Comparison of ENCODE assay signal across 9 cellular contexts in genomic region chr11:72719144-72719543, GRCh38. TPM values are rescaled to one million over a fixed set of nuclear protein-coding genes. Genes with fewer than 3 reads are reported as not detected.
DNase-seq lines count a peak whose midpoint lies in the region; ATAC-seq, FAIRE-seq and TF ChIP-seq lines count a peak whose summit lies in the region.
"Had no signal": no experiment of that assay in that cellular context is flagged by ENCODE, and none has a peak within 500 bp of the region (broad histone marks: within the 10 kb centered on the region; RNA-seq: fewer than 3 reads in every experiment).

No MANE protein-coding gene starts in this region.

- ATAC-seq in GM18502 (IDR thresholded peaks at IDR 0.05; ENCODE audit: poor library complexity, unreplicated experiment) (no peak), GM21619 (IDR thresholded peaks at IDR 0.05; ENCODE audit: unreplicated experiment) (no peak)

- H3K27ac Mint-ChIP-seq in nephron progenitor cell: peak overlapping the region; percentile 49

- no peak overlapping the region for H3K4me3 ChIP-seq in fibroblast of mammary gland (ENCODE audit: control insufficient read depth, low read depth, low read length)

- TF ChIP-seq CTCF in fibroblast of mammary gland (conservative IDR thresholded peaks at IDR 0.05; ENCODE audit: control insufficient read depth, insufficient read depth, low read depth, low read length): no peak
- TF ChIP-seq CTCF in nephron progenitor cell (IDR thresholded peaks at IDR 0.05): no peak

- H3K27me3 Mint-ChIP-seq in nephron progenitor cell (ENCODE audit: low read depth, poor library complexity): no peaks in the 10 kb centered on the region

- H3K36me3 Mint-ChIP-seq in nephron progenitor cell (ENCODE audit: low read depth): peaks cover 7% of the 10 kb centered on the region

- peak; percentile 28 for FAIRE-seq in GM12891 (lab: Jason Lieb, UNC)

- H3K4me3 Mint-ChIP-seq in nephron progenitor cell: no peak overlapping the region

- no peaks in the 10 kb centered on the region for H3K9me3 Mint-ChIP-seq in nephron progenitor cell

- TF ChIP-seq POLR2A in GM12891 (IDR thresholded peaks at IDR 0.05; ENCODE audit: low read depth, low read length): no peak

- H3K4me1 Mint-ChIP-seq in nephron progenitor cell: peaks cover 51% of the 10 kb centered on the region

- no peak for DNase-seq in GM12891 (ENCODE audit: insufficient read length, low spot score)
- DNase-seq in RPMI8226: peak; percentile 56
- DNase-seq in fibroblast of mammary gland (ENCODE audit: low read depth): peak; percentile 43
- DNase-seq in nephron progenitor cell: no peak
- no peak for DNase-seq in D341Med (ENCODE audit: low spot score)
- DNase-seq in NCI-H1436 (lab: John Stamatoyannopoulos, UW): no peak
- DNase-seq: GDM1 had no signal

TF ChIP-seq in GM12891, 5 proteins besides CTCF, POLR2A, EP300 and RAD21:
- TF ChIP-seq PAX5 (IDR thresholded peaks at IDR 0.05; ENCODE audit: insufficient read depth, low read length, severe bottlenecking): no peak
- TF ChIP-seq TAF1 (IDR thresholded peaks at IDR 0.05; ENCODE audit: low read depth, low read length): no peak
- no peak for TF ChIP-seq POU2F2 (IDR thresholded peaks at IDR 0.05; ENCODE audit: low read depth, low read length)
- TF ChIP-seq SPI1 (IDR thresholded peaks at IDR 0.05; ENCODE audit: low read depth, low read length): no peak

RNA-seq across cellular contexts. Expression of gene ARAP1, which starts 33.1 kb away (rescaled TPM):
- polyA plus RNA-seq in GM12891 (2012; ENCODE audit: low read depth, missing spikeins): 55.4 TPM

RNA-seq across cellular contexts. Expression of gene PDE2A, which starts 44.9 kb away (rescaled TPM):
- polyA plus RNA-seq in GM12891 (2012; ENCODE audit: low read depth, missing spikeins): 0.51 TPM

Comparison
In these comparisons a context has a peak if more than half of its experiments do, and no peak if none do; other contexts are left out.
1. DNase-seq: peak in RPMI8226 (single experiment) and fibroblast of mammary gland (single experiment); none in GM12891 (single experiment), nephron progenitor cell (single experiment), D341Med (single experiment) and NCI-H1436 (single experiment).